ENCODE assay signal across 23 cellular contexts in the genomic region with DNA sequence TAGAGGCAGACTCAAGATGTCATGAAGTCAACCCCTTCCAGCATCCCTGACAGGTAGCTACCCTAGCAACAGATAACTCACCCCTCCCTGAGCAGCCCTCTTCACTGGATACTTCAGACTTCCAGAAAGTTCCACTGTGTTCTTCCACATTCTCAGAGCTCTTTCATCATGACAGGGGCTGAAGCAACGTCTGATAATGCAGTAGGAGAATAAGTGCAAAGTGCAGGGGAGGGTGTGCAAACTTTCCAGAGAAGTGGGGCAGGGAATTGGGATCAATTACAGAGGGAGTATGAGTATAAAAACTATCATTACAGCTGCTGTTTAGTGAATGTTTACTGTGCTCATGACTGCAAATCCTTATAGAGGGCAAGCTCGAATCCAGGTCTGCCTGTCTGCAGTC. TPM values are rescaled to one million over a fixed set of nuclear protein-coding genes. Genes with fewer than 3 reads are reported as not detected.
DNase-seq lines count a peak whose midpoint lies in the region; ATAC-seq, FAIRE-seq and TF ChIP-seq lines count a peak whose summit lies in the region.
"Had no signal": no experiment of that assay in that cellular context is flagged by ENCODE, and none has a peak within 500 bp of the region (broad histone marks: within the 10 kb centered on the region; RNA-seq: fewer than 3 reads in every experiment).

No MANE protein-coding gene starts in this region.

- H3K9me1 ChIP-seq in K562 (ENCODE audit: control insufficient read depth, insufficient read depth, low read length) = no peaks in the 10 kb centered on the region

- TF ChIP-seq CTCF in K562 (IDR thresholded peaks at IDR 0.05 in 2 of 3, conservative IDR thresholded peaks at IDR 0.05 in 1 of 3; ENCODE audit: insufficient read depth in 2 of 3, low read depth in 1 of 3, low read length in 3 of 3) (no peak), liver (IDR thresholded peaks at IDR 0.05; ENCODE audit: low read depth, low read length, missing input control) (no peak), progenitor cell of endocrine pancreas (IDR thresholded peaks at IDR 0.05; ENCODE audit: unreplicated experiment) (no peak)

- H3K27ac ChIP-seq in K562 (ENCODE audit: extremely low read depth, low read depth, low read length) = no peak overlapping the region
- H3K27ac ChIP-seq in liver (ENCODE audit: low read depth in 1 of 2, low read length in 2 of 2) = no peak overlapping the region
- H3K27ac ChIP-seq: GM23248, HL-60 had no signal

- FAIRE-seq in K562 (lab: Jason Lieb, UNC) = no peak
- FAIRE-seq: A204.1, D721Med, G401.6, GM12891, GM19239 had no signal

- H3K36me3 ChIP-seq in K562 (ENCODE audit: control insufficient read depth, insufficient read depth, low read length) (no peaks in the 10 kb centered on the region), liver (ENCODE audit: control insufficient read depth in 4 of 4, insufficient read depth in 3 of 4, low read depth in 1 of 4, low read length in 3 of 4) (no peaks in the 10 kb centered on the region)
- H3K36me3 ChIP-seq: BE2C, HAP-1 had no signal

- WGBS in K562 (ENCODE audit: insufficient coverage, low coverage, missing lambda C conversion rate) = 0% methylated on average over 2 of the region's 2 CpGs
- WGBS in liver = 49% methylated on average over 2 of the region's 2 CpGs

- H3K4me1 ChIP-seq in K562 (replicated peaks in 1 of 2; ENCODE audit: control insufficient read depth in 2 of 2, insufficient read depth in 2 of 2, low read length in 2 of 2) (no peaks in the 10 kb centered on the region; a peak in 1 of 5 replicates), liver (ENCODE audit: control insufficient read depth in 4 of 4, insufficient read depth in 4 of 4, low read length in 3 of 4) (no peaks in the 10 kb centered on the region)
- H3K4me1 ChIP-seq: BE2C, HAP-1 had no signal

- no peak for ATAC-seq in K562
- ATAC-seq in left colon = peak; percentile 52
- ATAC-seq in HG02623 (IDR thresholded peaks at IDR 0.05; ENCODE audit: unreplicated experiment) = no peak
- no peak for ATAC-seq in GM21381 (IDR thresholded peaks at IDR 0.05; ENCODE audit: unreplicated experiment)

- no peak overlapping the region for H3K4me3 ChIP-seq in K562
- H3K4me3 ChIP-seq in liver (ENCODE audit: low read depth in 1 of 3, low read length in 3 of 3) = no peak overlapping the region
- H3K4me3 ChIP-seq: GM23248, HAP-1 had no signal

- H3K79me2 ChIP-seq in K562 (ENCODE audit: control insufficient read depth, insufficient read depth, low read length) = no peaks in the 10 kb centered on the region

- H4K20me1 ChIP-seq in K562 (replicated peaks; ENCODE audit: control insufficient read depth, insufficient read depth, low read length) = peaks cover 6% of the 10 kb centered on the region

- DNase-seq in K562 (ENCODE audit: extremely low read depth in 1 of 4, low spot score in 3 of 4) = no peak
- DNase-seq in left colon = no peak
- DNase-seq in progenitor cell of endocrine pancreas (ENCODE audit: low spot score, unreplicated experiment) = no peak
- no peak for DNase-seq in central memory CD4-positive, alpha-beta T cell
- DNase-seq: ACHN; BE2C; CD4-positive, CD25-positive, alpha-beta regulatory T cell; CD8-positive, alpha-beta memory T cell; COR-L47; GM23248; IMR-90 had no signal

- H3K9ac ChIP-seq in K562 (ENCODE audit: insufficient read depth in 1 of 2, low read depth in 2 of 2, low read length in 2 of 2) = no peak overlapping the region
- no peak overlapping the region for H3K9ac ChIP-seq in liver (ENCODE audit: low read depth in 1 of 2, low read length in 2 of 2)
- H3K9ac ChIP-seq: GM23248 had no signal

- H3K9me3 Mint-ChIP-seq in progenitor cell of endocrine pancreas (ENCODE audit: low read depth) = no peaks in the 10 kb centered on the region
- H3K9me3 Mint-ChIP-seq: CD4-positive, CD25-positive, alpha-beta regulatory T cell; CD8-positive, alpha-beta memory T cell had no signal

- no peak for TF ChIP-seq EP300 in K562 (IDR thresholded peaks at IDR 0.05; ENCODE audit: low read length)

- in situ Hi-C loops in K562 (cut with MboI) = no loop called here

- H3K27me3 ChIP-seq in K562 (ENCODE audit: control insufficient read depth in 2 of 2, insufficient read depth in 2 of 2, low read length in 2 of 2) (peaks cover 12 to 13% of the 10 kb centered on the region in 2 experiments; a peak in 4 of 5 replicates), liver (ENCODE audit: control insufficient read depth in 4 of 4, insufficient read depth in 4 of 4, low read length in 3 of 4) (no peaks in the 10 kb centered on the region)
- H3K27me3 ChIP-seq: BE2C had no signal

- no peak overlapping the region for H3K4me3 Mint-ChIP-seq in progenitor cell of endocrine pancreas (ENCODE audit: low read depth)
- H3K4me3 Mint-ChIP-seq: CD4-positive, CD25-positive, alpha-beta regulatory T cell; CD8-positive, alpha-beta memory T cell had no signal

- H3K27me3 Mint-ChIP-seq in progenitor cell of endocrine pancreas = peaks cover 26% of the 10 kb centered on the region

- peaks cover 17% of the 10 kb centered on the region for H3K4me1 Mint-ChIP-seq in progenitor cell of endocrine pancreas (ENCODE audit: low read depth)

- CTCF ChIA-PET in K562 (lab: Yijun Ruan, JAX; ENCODE audit: low intra/inter-chr PET ratio) = no interaction called here

- H3K36me3 Mint-ChIP-seq in progenitor cell of endocrine pancreas (ENCODE audit: insufficient read depth) = no peaks in the 10 kb centered on the region
- H3K36me3 Mint-ChIP-seq: CD4-positive, CD25-positive, alpha-beta regulatory T cell; CD8-positive, alpha-beta memory T cell had no signal

- POLR2A ChIA-PET in K562 (lab: Yijun Ruan, JAX) = interaction anchor here (0.6 to 1.8 kb wide), 4 partner anchors 8 to 192 kb away, joined by 3 to 6 read pairs (median 4); partner anchors contain the start of gene STIL

- BruUV-seq in K562 (replicated peaks; lab: Mats Ljungman, UMichigan) = no TSS peak

- no peak overlapping the region for H2AFZ ChIP-seq in K562 (ENCODE audit: low read depth, low read length)
- H2AFZ ChIP-seq: GM23248 had no signal

- TF ChIP-seq RAD21 in K562 (CRISPR knock-in tag; conservative IDR thresholded peaks at IDR 0.05 in 1 of 2, IDR thresholded peaks at IDR 0.05 in 1 of 2) (no peak), liver (IDR thresholded peaks at IDR 0.05) (no peak)

- H3K4me2 ChIP-seq in K562 (ENCODE audit: insufficient read depth, low read length) = no peak overlapping the region

- peak overlapping the region; percentile 33 for H3K27ac Mint-ChIP-seq in progenitor cell of endocrine pancreas
- H3K27ac Mint-ChIP-seq: CD4-positive, CD25-positive, alpha-beta regulatory T cell had no signal

- intact Hi-C loops in K562 (cut with micrococcal nuclease) = loop anchor here (2.0 to 5.0 kb wide), 2 partner anchors 47 to 212 kb away; no protein-coding TSS in a partner anchor
- intact Hi-C loops in left colon (cut with DNase I, micrococcal nuclease) = no loop called here

- no peaks in the 10 kb centered on the region for H3K9me3 ChIP-seq in K562 (replicated peaks; ENCODE audit: control insufficient read depth, insufficient read depth, low read depth, low read length)
- H3K9me3 ChIP-seq in liver (ENCODE audit: control insufficient read depth in 4 of 4, low read length in 3 of 4) = no peaks in the 10 kb centered on the region
- H3K9me3 ChIP-seq: BE2C, HAP-1 had no signal

- no peak for TF ChIP-seq POLR2A in K562 (conservative IDR thresholded peaks at IDR 0.05)

RNA-seq across cellular contexts. Expression of gene FOXE3, which starts 26.4 kb away (rescaled TPM):
- total RNA-seq in K562 (2011; cell fraction: chromatin; rRNA removed; ENCODE audit: low replicate concordance) = not detected in 2 replicates
- not detected in 2 replicates for total RNA-seq in K562 (2011; cell fraction: nucleolus; rRNA removed)
- not detected in 2 replicates for total RNA-seq in K562 (2011; cell fraction: nucleoplasm; rRNA removed)
- total RNA-seq in K562 (2014; rRNA removed) (not detected in 2 replicates), K562 (2014; rRNA removed; fragmentation: Illumina TruSeq; extraction: Trizol) (not detected in 2 replicates), K562 (2015; rRNA removed; fragmentation: Illumina TruSeq; extraction: Trizol) (not detected in 2 replicates), K562 (2021) (not detected in 2 replicates), left colon (not detected), liver (not detected), progenitor cell of endocrine pancreas (not detected in 2 replicates)
- polyA plus RNA-seq in K562 (2011; rRNA removed) (not detected in 2 replicates), K562 (2014; fragmentation: Illumina TruSeq; extraction: Trizol) (not detected in 2 replicates), K562 (2014; fragmentation: Nextera tagmentation; extraction: Ambion mirVana) (not detected), K562 (2014; rRNA removed) (not detected in 2 replicates), liver (not detected)
- polyA plus RNA-seq in K562 (2011; cell fraction: cytosol; rRNA removed) = not detected in 2 replicates
- 0.10 TPM in 1 of 2 replicates, not detected in the other for polyA plus RNA-seq in K562 (2011; cell fraction: nucleus; rRNA removed)
- polyA plus RNA-seq in K562 (2012) = 0.04 TPM in 1 of 2 replicates, not detected in the other
- polyA minus RNA-seq in K562 (2011; rRNA and poly(A)+ RNA removed) = not detected in 2 replicates
- polyA minus RNA-seq in K562 (2011; cell fraction: cytosol; rRNA and poly(A)+ RNA removed) = not detected in 2 replicates
- not detected in 2 replicates for polyA minus RNA-seq in K562 (2011; cell fraction: nucleus; rRNA and poly(A)+ RNA removed)
- total RNA-seq: CD4-positive, CD25-positive, alpha-beta regulatory T cell; CD8-positive, alpha-beta memory T cell; GM23248; H4; HT1080; IMR-90 had no signal
- polyA plus RNA-seq: CD4-positive, CD25-positive, alpha-beta regulatory T cell; CD8-positive, alpha-beta memory T cell; GM23248 had no signal

RNA-seq across cellular contexts. Expression of gene FOXD2, which starts 48.1 kb away (rescaled TPM):
- 0.46 and 0.93 TPM in 2 replicates for total RNA-seq in K562 (2011; cell fraction: chromatin; rRNA removed; ENCODE audit: low replicate concordance)
- total RNA-seq in K562 (2011; cell fraction: nucleolus; rRNA removed) = 1.2 TPM in 2 replicates
- total RNA-seq in K562 (2011; cell fraction: nucleoplasm; rRNA removed) = 0.66 and 0.84 TPM in 2 replicates
- 1.2 TPM in 2 replicates for total RNA-seq in K562 (2014; rRNA removed)
- 0.22 and 0.26 TPM in 2 replicates for total RNA-seq in K562 (2014; rRNA removed; fragmentation: Illumina TruSeq; extraction: Trizol)
- total RNA-seq in K562 (2015; rRNA removed; fragmentation: Illumina TruSeq; extraction: Trizol) = 0.26 and 0.33 TPM in 2 replicates
- 0.86 and 1.2 TPM in 2 replicates for total RNA-seq in K562 (2021)
- polyA plus RNA-seq in K562 (2011; rRNA removed) = 0.15 and 0.27 TPM in 2 replicates
- polyA plus RNA-seq in K562 (2011; cell fraction: cytosol; rRNA removed) = 0.19 and 0.52 TPM in 2 replicates
- 0.79 and 1.2 TPM in 2 replicates for polyA plus RNA-seq in K562 (2011; cell fraction: nucleus; rRNA removed)
- 1.7 and 2.8 TPM in 2 replicates for polyA plus RNA-seq in K562 (2012)
- polyA plus RNA-seq in K562 (2014; fragmentation: Illumina TruSeq; extraction: Trizol) = 0.19 and 0.22 TPM in 2 replicates
- under 1 TPM; 0.06 to 0.07 TPM for polyA plus RNA-seq in K562 (2014; fragmentation: Nextera tagmentation; extraction: Ambion mirVana)
- 0.46 and 0.53 TPM in 2 replicates for polyA plus RNA-seq in K562 (2014; rRNA removed)
- polyA minus RNA-seq in K562 (2011; rRNA and poly(A)+ RNA removed) = 0.12 and 0.14 TPM in 2 replicates
- polyA minus RNA-seq in K562 (2011; cell fraction: cytosol; rRNA and poly(A)+ RNA removed) = 0.29 and 0.64 TPM in 2 replicates
- 0.67 and 1.00 TPM in 2 replicates for polyA minus RNA-seq in K562 (2011; cell fraction: nucleus; rRNA and poly(A)+ RNA removed)
- total RNA-seq in left colon = 10 to 100 TPM; 16.1 to 20.7 TPM
- total RNA-seq in liver = under 1 TPM; 0.05 to 0.08 TPM
- polyA plus RNA-seq in liver = under 1 TPM in 1 of 2 donors, not detected in 1; 0.17 TPM
- 0.05 TPM in 1 of 2 replicates, not detected in the other for total RNA-seq in progenitor cell of endocrine pancreas

RNA-seq across cellular contexts. Expression of gene CMPK1, which starts 56.1 kb away (rescaled TPM):
- total RNA-seq in K562 (2011; cell fraction: chromatin; rRNA removed; ENCODE audit: low replicate concordance) = 15.9 and 61.9 TPM in 2 replicates
- total RNA-seq in K562 (2011; cell fraction: nucleolus; rRNA removed) = 11.5 and 12.6 TPM in 2 replicates
- 42.5 and 72.0 TPM in 2 replicates for total RNA-seq in K562 (2011; cell fraction: nucleoplasm; rRNA removed)
- total RNA-seq in K562 (2014; rRNA removed) (107 TPM in 2 replicates), K562 (2014; rRNA removed; fragmentation: Illumina TruSeq; extraction: Trizol) (197 and 229 TPM in 2 replicates), K562 (2015; rRNA removed; fragmentation: Illumina TruSeq; extraction: Trizol) (175 and 194 TPM in 2 replicates), K562 (2021) (164 and 165 TPM in 2 replicates), left colon (100 to 1,000 TPM; 216 to 220 TPM), liver (100 to 1,000 TPM in 1 of 2 donors, 10 to 100 TPM in 1; 66.8 to 146 TPM), progenitor cell of endocrine pancreas (51.7 and 53.1 TPM in 2 replicates)
- polyA plus RNA-seq in K562 (2011; rRNA removed) (70.2 and 89.2 TPM in 2 replicates), K562 (2014; fragmentation: Illumina TruSeq; extraction: Trizol) (169 and 179 TPM in 2 replicates), K562 (2014; fragmentation: Nextera tagmentation; extraction: Ambion mirVana) (10 to 100 TPM; 54.5 to 67.3 TPM), K562 (2014; rRNA removed) (116 and 126 TPM in 2 replicates), liver (10 to 100 TPM; 74.5 to 99.5 TPM)
- 15.0 and 29.0 TPM in 2 replicates for polyA plus RNA-seq in K562 (2011; cell fraction: cytosol; rRNA removed)
- polyA plus RNA-seq in K562 (2011; cell fraction: nucleus; rRNA removed) = 9.9 and 19.2 TPM in 2 replicates
- 117 and 148 TPM in 2 replicates for polyA plus RNA-seq in K562 (2012)
- 92.8 and 128 TPM in 2 replicates for polyA minus RNA-seq in K562 (2011; rRNA and poly(A)+ RNA removed)
- 72.8 and 77.2 TPM in 2 replicates for polyA minus RNA-seq in K562 (2011; cell fraction: cytosol; rRNA and poly(A)+ RNA removed)
- polyA minus RNA-seq in K562 (2011; cell fraction: nucleus; rRNA and poly(A)+ RNA removed) = 10.1 and 20.4 TPM in 2 replicates

Comparison
In these comparisons a context has a peak if more than half of its experiments do, and no peak if none do; other contexts are left out.
1. RNA of gene FOXD2, which starts 48.1 kb away (total RNA-seq): 16.1 to 20.7 TPM in left colon; 0.22 to 1.2 TPM in K562, 0.05 to 0.08 TPM in liver and 0.05 TPM in progenitor cell of endocrine pancreas; every median in the first group is over 4 times any median in the second.